13 cellular contexts compared by ENCODE assay signal in the genomic region with DNA sequence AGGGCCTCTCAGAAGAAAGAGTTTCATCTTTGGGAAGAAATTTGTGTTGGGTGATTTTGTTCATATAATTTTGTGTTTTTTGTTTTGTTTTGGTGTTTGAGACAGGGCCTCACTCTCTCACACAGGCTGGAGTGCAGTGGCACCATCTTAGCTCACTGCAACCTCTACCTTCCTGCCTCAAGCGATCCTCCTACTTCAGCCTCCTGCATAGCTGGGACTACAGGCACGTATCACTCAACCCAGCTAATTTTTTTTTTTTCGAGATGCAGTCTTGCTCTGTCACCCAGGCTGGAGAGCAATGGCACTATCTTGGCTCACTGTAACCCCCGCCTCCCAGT. TPM values are rescaled to one million over a fixed set of nuclear protein-coding genes. Genes with fewer than 3 reads are reported as not detected.
DNase-seq lines count a peak whose midpoint lies in the region; ATAC-seq, FAIRE-seq and TF ChIP-seq lines count a peak whose summit lies in the region.
"Had no signal": no experiment of that assay in that cellular context is flagged by ENCODE, and none has a peak within 500 bp of the region (broad histone marks: within the 10 kb centered on the region; RNA-seq: fewer than 3 reads in every experiment).

No MANE protein-coding gene starts in this region.

- H3K14ac ChIP-seq in mesenchymal stem cell (ENCODE audit: low read length in 2 of 2) = no peak overlapping the region

- intact Hi-C loops in left cardiac atrium (cut with DNase I) (no loop called here), K562 (cut with micrococcal nuclease) (loop anchor here (1.0 to 2.0 kb wide), 2 partner anchors 12 to 29 kb away; a partner anchor contains a TSS), transverse colon (cut with DNase I; ENCODE audit: low total_unique reads) (no loop called here)
- intact Hi-C loops in activated CD4-positive, alpha-beta T cell treated with anti-CD3 and anti-CD28 coated beads for 36 hours (cut with DNase I, micrococcal nuclease) = no loop called here

- H4K20me1 ChIP-seq in K562 (replicated peaks; ENCODE audit: control insufficient read depth, insufficient read depth, low read length) = no peaks in the 10 kb centered on the region

- POLR2A ChIA-PET in K562 (lab: Yijun Ruan, JAX) = interaction anchor here (0.5 to 2.4 kb wide), 8 partner anchors 11 to 95 kb away, joined by 3 to 17 read pairs (median 4); a partner anchor contains a TSS
- POLR2A ChIA-PET in activated CD4-positive, alpha-beta T cell treated with anti-CD3 and anti-CD28 coated beads for 36 hours (lab: Charles Lee) = interaction anchor here (0.6 kb wide), 1 partner anchor 94 kb away, joined by 3 read pairs; no protein-coding TSS in a partner anchor

- peaks cover 4% of the 10 kb centered on the region for H3K4me1 Mint-ChIP-seq in activated CD4-positive, alpha-beta T cell treated with anti-CD3 and anti-CD28 coated beads for 36 hours

- H3K27me3 ChIP-seq in right atrium auricular region (no peaks in the 10 kb centered on the region), K562 (ENCODE audit: control insufficient read depth in 2 of 2, insufficient read depth in 2 of 2, low read length in 2 of 2) (no peaks in the 10 kb centered on the region), mesenchymal stem cell (ENCODE audit: control insufficient read depth in 1 of 2, insufficient read depth in 1 of 2, low read length in 2 of 2) (no peaks in the 10 kb centered on the region), transverse colon (no peaks in the 10 kb centered on the region)

- no peaks in the 10 kb centered on the region for H3K36me3 Mint-ChIP-seq in activated CD4-positive, alpha-beta T cell treated with anti-CD3 and anti-CD28 coated beads for 36 hours (ENCODE audit: low read depth)
- H3K36me3 Mint-ChIP-seq: activated CD8-positive, alpha-beta memory T cell treated with anti-CD3 and anti-CD28 coated beads, Interleukin-2, amount 10 ng/mL, durations not matched to agents 7 days and 5 days; immature natural killer cell; natural killer cell had no signal

- peaks cover 0 to 23% of the 10 kb centered on the region in 2 donors for H3K4me1 ChIP-seq in right atrium auricular region
- peaks cover 20 to 31% of the 10 kb centered on the region in 2 experiments; a peak in 4 of 5 replicates for H3K4me1 ChIP-seq in K562 (replicated peaks in 1 of 2; ENCODE audit: control insufficient read depth in 2 of 2, insufficient read depth in 2 of 2, low read length in 2 of 2)
- peaks cover 15% of the 10 kb centered on the region for H3K4me1 ChIP-seq in mesenchymal stem cell (ENCODE audit: control insufficient read depth, insufficient read depth, low read depth, low read length)
- peaks cover 4 to 31% (median 16%) of the 10 kb centered on the region in 4 donors for H3K4me1 ChIP-seq in transverse colon

- no peak overlapping the region for H2BK12ac ChIP-seq in mesenchymal stem cell (ENCODE audit: low read length in 2 of 2)

- no peak overlapping the region for H3K4ac ChIP-seq in mesenchymal stem cell (ENCODE audit: low read depth in 1 of 2, low read length in 2 of 2)

- no peak overlapping the region for H4K8ac ChIP-seq in mesenchymal stem cell (ENCODE audit: low read length)

- H2AK5ac ChIP-seq in mesenchymal stem cell (ENCODE audit: low read length, severe bottlenecking) = peak overlapping the region; percentile 32

- in situ Hi-C loops in K562 (cut with MboI) = no loop called here
- in situ Hi-C loops in transverse colon (cut with MboI; ENCODE audit: low pct_ligation_motif_present in 1 of 4, low pct_unique_long_range_greater_than_20kb in 1 of 4, low sequenced_read_pairs in 3 of 4) = no loop called here

- H3K9me3 ChIP-seq in right atrium auricular region (no peaks in the 10 kb centered on the region), K562 (replicated peaks; ENCODE audit: control insufficient read depth, insufficient read depth, low read depth, low read length) (no peaks in the 10 kb centered on the region), mesenchymal stem cell (ENCODE audit: control insufficient read depth, low read length) (no peaks in the 10 kb centered on the region), transverse colon (no peaks in the 10 kb centered on the region)

- peak; percentile 83 for TF ChIP-seq POLR2A in K562 (conservative IDR thresholded peaks at IDR 0.05)
- no peak for TF ChIP-seq POLR2A in transverse colon (IDR thresholded peaks at IDR 0.05)

- H2AFZ ChIP-seq in K562 (ENCODE audit: low read depth, low read length) (peak overlapping the region; percentile 96), mesenchymal stem cell (ENCODE audit: low read depth, low read length) (no peak overlapping the region)

- TF ChIP-seq EP300 in K562 (IDR thresholded peaks at IDR 0.05; ENCODE audit: low read length) (no peak), transverse colon (IDR thresholded peaks at IDR 0.05; ENCODE audit: low read depth) (no peak)

- TF ChIP-seq CTCF in right atrium auricular region (IDR thresholded peaks at IDR 0.05) (no peak), K562 (IDR thresholded peaks at IDR 0.05 in 2 of 3, conservative IDR thresholded peaks at IDR 0.05 in 1 of 3; ENCODE audit: insufficient read depth in 2 of 3, low read depth in 1 of 3, low read length in 3 of 3) (no peak), transverse colon (IDR thresholded peaks at IDR 0.05) (no peak)

- H3K9me3 Mint-ChIP-seq in activated CD4-positive, alpha-beta T cell treated with anti-CD3 and anti-CD28 coated beads for 36 hours (ENCODE audit: low read depth) = no peaks in the 10 kb centered on the region
- H3K9me3 Mint-ChIP-seq: activated naive CD4-positive, alpha-beta T cell treated with anti-CD3 and anti-CD28 coated beads for 36 hours; immature natural killer cell; natural killer cell had no signal

- 45% methylated on average over 4 of the region's 4 CpGs for WGBS in K562 (ENCODE audit: insufficient coverage, low coverage, missing lambda C conversion rate)
- WGBS in mesenchymal stem cell = 93% methylated on average over 4 of the region's 4 CpGs
- 89 to 100% methylated on average over 1 to 4 of the region's 4 CpGs for WGBS in transverse colon (ENCODE audit: low coverage in 1 of 2), 2 donors

- TSS peak; percentile 97 for BruUV-seq in K562 (replicated peaks; lab: Mats Ljungman, UMichigan)

- no peak overlapping the region for H3K18ac ChIP-seq in mesenchymal stem cell (ENCODE audit: low read depth in 1 of 2, low read length in 2 of 2)

- peak overlapping the region in 1 of 2 experiments; percentile 65; a peak in 2 of 4 replicates for H3K9ac ChIP-seq in K562 (ENCODE audit: insufficient read depth in 1 of 2, low read depth in 2 of 2, low read length in 2 of 2)
- no peak overlapping the region for H3K9ac ChIP-seq in mesenchymal stem cell (ENCODE audit: low read length)

- H3K4me3 Mint-ChIP-seq in activated CD4-positive, alpha-beta T cell treated with anti-CD3 and anti-CD28 coated beads for 36 hours = no peak overlapping the region
- H3K4me3 Mint-ChIP-seq: activated CD8-positive, alpha-beta memory T cell treated with anti-CD3 and anti-CD28 coated beads, Interleukin-2, amount 10 ng/mL, durations not matched to agents 7 days and 5 days; activated naive CD4-positive, alpha-beta T cell treated with anti-CD3 and anti-CD28 coated beads for 36 hours; immature natural killer cell; natural killer cell had no signal

- peak overlapping the region; percentile 76 for H3K4me2 ChIP-seq in K562 (ENCODE audit: insufficient read depth, low read length)
- H3K4me2 ChIP-seq in mesenchymal stem cell (ENCODE audit: low read length, poor library complexity, severe bottlenecking) = no peak overlapping the region

- H3K27ac ChIP-seq in right atrium auricular region = peak overlapping the region; percentile 71 to 85
- peak overlapping the region; percentile 75 for H3K27ac ChIP-seq in K562 (ENCODE audit: extremely low read depth, low read depth, low read length)
- H3K27ac ChIP-seq in mesenchymal stem cell (ENCODE audit: low read length, poor library complexity, severe bottlenecking) = peak overlapping the region; percentile 84
- H3K27ac ChIP-seq in transverse colon = peak overlapping the region; percentile 81 to 88 (median 86)

- H3K4me3 ChIP-seq in right atrium auricular region (no peak overlapping the region), K562 (no peak overlapping the region), mesenchymal stem cell (ENCODE audit: insufficient read depth in 1 of 2, low read depth in 1 of 2, low read length in 2 of 2) (no peak overlapping the region), transverse colon (no peak overlapping the region)

- H2BK5ac ChIP-seq in mesenchymal stem cell (ENCODE audit: low read depth, low read length, poor library complexity, severe bottlenecking) = no peak overlapping the region

- TF ChIP-seq RAD21 in K562 (CRISPR knock-in tag; conservative IDR thresholded peaks at IDR 0.05 in 1 of 2, IDR thresholded peaks at IDR 0.05 in 1 of 2) = no peak

- ATAC-seq in left cardiac atrium = no peak
- ATAC-seq in K562 = peak; percentile 42
- ATAC-seq in HG02840 (IDR thresholded peaks at IDR 0.05; ENCODE audit: low FRiP score, unreplicated experiment) = no peak
- ATAC-seq in activated CD4-positive, alpha-beta T cell treated with anti-CD3 and anti-CD28 coated beads for 36 hours = no peak
- ATAC-seq: activated CD8-positive, alpha-beta memory T cell treated with anti-CD3 and anti-CD28 coated beads, Interleukin-2, amount 10 ng/mL, durations not matched to agents 7 days and 5 days; natural killer cell had no signal

- H3K27ac Mint-ChIP-seq in activated CD4-positive, alpha-beta T cell treated with anti-CD3 and anti-CD28 coated beads for 36 hours = no peak overlapping the region
- H3K27ac Mint-ChIP-seq: activated CD8-positive, alpha-beta memory T cell treated with anti-CD3 and anti-CD28 coated beads, Interleukin-2, amount 10 ng/mL, durations not matched to agents 7 days and 5 days; activated naive CD4-positive, alpha-beta T cell treated with anti-CD3 and anti-CD28 coated beads for 36 hours; immature natural killer cell; natural killer cell had no signal

- CTCF ChIA-PET in K562 (lab: Yijun Ruan, JAX; ENCODE audit: low intra/inter-chr PET ratio) = no interaction called here
- CTCF ChIA-PET in activated CD4-positive, alpha-beta T cell treated with anti-CD3 and anti-CD28 coated beads for 36 hours (lab: Charles Lee) = interaction anchor here (0.7 to 1.2 kb wide), 2 partner anchors 11 to 168 kb away, joined by 3 read pairs; no protein-coding TSS in a partner anchor

- no peaks in the 10 kb centered on the region for H3K27me3 Mint-ChIP-seq in activated CD4-positive, alpha-beta T cell treated with anti-CD3 and anti-CD28 coated beads for 36 hours
- H3K27me3 Mint-ChIP-seq: activated CD8-positive, alpha-beta memory T cell treated with anti-CD3 and anti-CD28 coated beads, Interleukin-2, amount 10 ng/mL, durations not matched to agents 7 days and 5 days had no signal

- no peaks in the 10 kb centered on the region for H3K9me1 ChIP-seq in K562 (ENCODE audit: control insufficient read depth, insufficient read depth, low read length)

- no peak overlapping the region for H2BK15ac ChIP-seq in mesenchymal stem cell (ENCODE audit: low read depth, poor library complexity, severe bottlenecking)

- no peak overlapping the region for H4K91ac ChIP-seq in mesenchymal stem cell (ENCODE audit: low read length)

- H3K23ac ChIP-seq in mesenchymal stem cell (ENCODE audit: low read length in 2 of 2) = no peak overlapping the region

- H3K36me3 ChIP-seq in right atrium auricular region = no peaks in the 10 kb centered on the region
- H3K36me3 ChIP-seq in K562 (ENCODE audit: control insufficient read depth, insufficient read depth, low read length) = no peaks in the 10 kb centered on the region
- no peaks in the 10 kb centered on the region for H3K36me3 ChIP-seq in mesenchymal stem cell (ENCODE audit: control insufficient read depth in 1 of 2, insufficient read depth in 2 of 2, low read depth in 1 of 2, low read length in 2 of 2)
- H3K36me3 ChIP-seq in transverse colon = no peaks in the 10 kb centered on the region

- H2BK120ac ChIP-seq in mesenchymal stem cell (ENCODE audit: low read depth, low read length) = no peak overlapping the region

- no peaks in the 10 kb centered on the region for H3K79me1 ChIP-seq in mesenchymal stem cell (replicated peaks; ENCODE audit: low read length, poor library complexity, severe bottlenecking)

- no peak for DNase-seq in right atrium auricular region (ENCODE audit: low spot score)
- no peak for DNase-seq in left cardiac atrium
- no peak for DNase-seq in K562 (ENCODE audit: extremely low read depth in 1 of 4, low spot score in 3 of 4)
- no peak for DNase-seq in mesenchymal stem cell
- no peak for DNase-seq in transverse colon
- DNase-seq in cortex of kidney (lab: John Stamatoyannopoulos, UW) = no peak
- no peak for DNase-seq in activated CD4-positive, alpha-beta T cell treated with anti-CD3 and anti-CD28 coated beads for 36 hours
- DNase-seq: activated CD8-positive, alpha-beta memory T cell treated with anti-CD3 and anti-CD28 coated beads, Interleukin-2, amount 10 ng/mL, durations not matched to agents 7 days and 5 days; immature natural killer cell; natural killer cell; NCI-H1092 had no signal

- no peak for FAIRE-seq in K562 (lab: Jason Lieb, UNC)

- H3K79me2 ChIP-seq in K562 (ENCODE audit: control insufficient read depth, insufficient read depth, low read length) = no peaks in the 10 kb centered on the region

RNA-seq across cellular contexts. Expression of a gene that starts 29.0 kb away (rescaled TPM):
- total RNA-seq in right atrium auricular region (10 to 100 TPM; 27.7 to 35.0 TPM), left cardiac atrium (10 to 100 TPM; 29.0 to 32.2 TPM), K562 (2014; rRNA removed) (26.2 and 30.0 TPM in 2 replicates), K562 (2014; rRNA removed; fragmentation: Illumina TruSeq; extraction: Trizol) (28.3 and 35.0 TPM in 2 replicates), K562 (2015; rRNA removed; fragmentation: Illumina TruSeq; extraction: Trizol) (21.6 and 23.0 TPM in 2 replicates), K562 (2021) (53.8 and 62.6 TPM in 2 replicates), transverse colon (10 to 100 TPM; 52.4 to 98.4 (median 76.0) TPM)
- total RNA-seq in K562 (2011; cell fraction: chromatin; rRNA removed; ENCODE audit: low replicate concordance) = 133 and 323 TPM in 2 replicates
- total RNA-seq in K562 (2011; cell fraction: nucleolus; rRNA removed) = 60.7 and 75.4 TPM in 2 replicates
- 109 and 149 TPM in 2 replicates for total RNA-seq in K562 (2011; cell fraction: nucleoplasm; rRNA removed)
- polyA plus RNA-seq in K562 (2011; rRNA removed) (41.4 and 45.4 TPM in 2 replicates), K562 (2014; fragmentation: Illumina TruSeq; extraction: Trizol) (58.8 and 59.8 TPM in 2 replicates), K562 (2014; fragmentation: Nextera tagmentation; extraction: Ambion mirVana) (10 to 100 TPM; 15.3 to 19.6 TPM), K562 (2014; rRNA removed) (36.9 and 40.4 TPM in 2 replicates)
- 12.6 and 23.0 TPM in 2 replicates for polyA plus RNA-seq in K562 (2011; cell fraction: cytosol; rRNA removed)
- polyA plus RNA-seq in K562 (2011; cell fraction: nucleus; rRNA removed) = 28.6 and 42.3 TPM in 2 replicates
- 43.0 and 49.7 TPM in 2 replicates for polyA plus RNA-seq in K562 (2012)
- 53.4 and 83.7 TPM in 2 replicates for polyA minus RNA-seq in K562 (2011; rRNA and poly(A)+ RNA removed)
- 41.5 and 44.1 TPM in 2 replicates for polyA minus RNA-seq in K562 (2011; cell fraction: cytosol; rRNA and poly(A)+ RNA removed)
- 44.6 and 69.1 TPM in 2 replicates for polyA minus RNA-seq in K562 (2011; cell fraction: nucleus; rRNA and poly(A)+ RNA removed)
- polyA plus RNA-seq in mesenchymal stem cell (2013, experiment 1 of 2) = 3.2 TPM
- 2.9 TPM for polyA plus RNA-seq in mesenchymal stem cell (2013, experiment 2 of 2)
- 10 to 100 TPM; 16.2 to 19.1 TPM for total RNA-seq in activated CD4-positive, alpha-beta T cell treated with anti-CD3 and anti-CD28 coated beads for 36 hours
